In the genomic region with DNA sequence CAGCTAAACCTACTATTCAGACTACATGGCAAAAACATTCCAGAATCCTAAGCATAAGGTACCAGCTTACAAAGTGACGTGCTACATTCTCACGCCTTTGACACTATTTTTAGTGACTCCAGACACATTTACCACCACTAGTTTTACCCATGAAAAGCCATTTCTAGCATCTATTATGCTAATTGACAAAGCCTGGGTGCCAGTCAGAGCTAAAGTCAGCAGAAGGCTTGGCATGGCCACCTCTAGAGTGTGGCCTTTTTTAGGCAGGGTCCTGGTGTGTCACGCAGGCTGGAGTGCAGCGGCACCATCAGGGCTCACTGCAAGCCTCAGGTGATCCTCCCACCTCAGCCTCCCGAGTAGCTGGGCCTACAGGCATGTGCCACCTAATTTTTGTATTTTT, we compare ENCODE assay signal across 7 cellular contexts.
"Had no signal": no experiment of that assay in that cellular context is flagged by ENCODE, and none has a peak within 500 bp of the region (broad histone marks: within the 10 kb centered on the region; RNA-seq: fewer than 3 reads in every experiment).

No MANE protein-coding gene starts in this region.

- DNase-seq: GDM1, GF-D8 had no signal

- ATAC-seq: GM12878 had no signal

- H3K4me3 ChIP-seq: GM12878 had no signal

- FAIRE-seq: G401.6, GM12878, GM12891, GM12892, GM18507 had no signal
